Comparison of ENCODE assay signal across 2 cellular contexts in the genomic region with DNA sequence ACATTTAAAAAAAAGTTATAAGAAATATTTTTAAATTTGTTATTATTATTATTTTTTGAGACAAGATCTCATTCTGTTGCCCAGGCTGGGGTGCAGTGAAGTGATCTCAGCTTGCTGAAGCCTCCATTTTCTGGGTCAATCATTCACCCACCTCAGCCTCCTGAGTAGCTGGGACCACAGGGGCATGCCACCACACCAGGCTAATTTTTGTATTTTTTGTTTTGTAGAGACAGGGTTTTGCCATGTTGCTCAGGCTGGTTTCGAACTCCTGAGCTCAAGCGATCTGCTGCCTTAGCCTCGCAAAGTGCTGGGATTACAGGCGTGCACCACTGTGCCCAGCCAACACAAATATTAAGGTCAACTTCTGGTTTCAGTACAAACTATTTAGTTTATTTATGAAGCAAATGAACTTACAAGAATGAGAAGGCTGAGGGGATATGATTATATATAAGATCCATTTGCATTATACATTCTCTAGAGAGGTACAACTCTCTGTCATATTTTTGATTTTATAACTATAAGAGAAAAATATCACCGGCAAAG.
TF ChIP-seq lines count a peak whose summit lies in the region.

No MANE protein-coding gene starts in this region.

TF ChIP-seq in SK-N-SH, 30 proteins besides CTCF, POLR2A, EP300 and RAD21 (continued from another document):
- TF ChIP-seq REST (IDR thresholded peaks at IDR 0.05; ENCODE audit: low read depth, low read length) (no peak), ZBTB33 (IDR thresholded peaks at IDR 0.05; ENCODE audit: borderline replicate concordance, low read depth) (no peak), TCF12 (IDR thresholded peaks at IDR 0.05) (no peak)

TF ChIP-seq in SK-N-SH treated with all-trans-retinoic acid at 6 μM for 48 hours, 23 proteins besides CTCF, POLR2A, EP300 and RAD21 (continued from another document):
- TF ChIP-seq, protein P1, sequence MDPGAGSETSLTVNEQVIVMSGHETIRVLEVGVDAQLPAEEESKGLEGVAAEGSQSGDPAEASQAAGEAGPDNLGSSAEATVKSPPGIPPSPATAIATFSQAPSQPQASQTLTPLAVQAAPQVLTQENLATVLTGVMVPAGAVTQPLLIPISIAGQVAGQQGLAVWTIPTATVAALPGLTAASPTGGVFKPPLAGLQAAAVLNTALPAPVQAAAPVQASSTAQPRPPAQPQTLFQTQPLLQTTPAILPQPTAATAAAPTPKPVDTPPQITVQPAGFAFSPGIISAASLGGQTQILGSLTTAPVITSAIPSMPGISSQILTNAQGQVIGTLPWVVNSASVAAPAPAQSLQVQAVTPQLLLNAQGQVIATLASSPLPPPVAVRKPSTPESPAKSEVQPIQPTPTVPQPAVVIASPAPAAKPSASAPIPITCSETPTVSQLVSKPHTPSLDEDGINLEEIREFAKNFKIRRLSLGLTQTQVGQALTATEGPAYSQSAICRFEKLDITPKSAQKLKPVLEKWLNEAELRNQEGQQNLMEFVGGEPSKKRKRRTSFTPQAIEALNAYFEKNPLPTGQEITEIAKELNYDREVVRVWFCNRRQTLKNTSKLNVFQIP (CRISPR knock-in tag; IDR thresholded peaks at IDR 0.05; ENCODE audit: borderline replicate concordance, low read depth) = no peak
- no peak for TF ChIP-seq CSDC2 (CRISPR knock-in tag; IDR thresholded peaks at IDR 0.05)
- no peak for TF ChIP-seq OSR1 (CRISPR knock-in tag; IDR thresholded peaks at IDR 0.05)
- no peak for TF ChIP-seq ZNF8 (CRISPR knock-in tag; IDR thresholded peaks at IDR 0.05)
- no peak for TF ChIP-seq ZFP30 (CRISPR knock-in tag; IDR thresholded peaks at IDR 0.05)
